Comparison of ENCODE assay signal across 18 cellular contexts in genomic region chr4:871484-871883, GRCh38. TPM values are rescaled to one million over a fixed set of nuclear protein-coding genes. Genes with fewer than 3 reads are reported as not detected.
A peak's percentile ranks its signal among the peaks of the same experiment; 100 is the strongest.
DNase-seq lines count a peak whose midpoint lies in the region; ATAC-seq and TF ChIP-seq lines count a peak whose summit lies in the region.
"Had no signal": no experiment of that assay in that cellular context is flagged by ENCODE, and none has a peak within 500 bp of the region (broad histone marks: within the 10 kb centered on the region; RNA-seq: fewer than 3 reads in every experiment).

No MANE protein-coding gene starts in this region.

- no peak for DNase-seq in activated T-cell treated with anti-CD3 and anti-CD28 coated beads, Interleukin-2, amount 50 U/mL, for 24 hours
- no peak for DNase-seq in activated T-cell treated with anti-CD3 and anti-CD28 coated beads, Interleukin-2, amount 50 U/mL, for 48 hours
- DNase-seq in nephron progenitor cell (no peak), upper lobe of right lung (no peak)
- DNase-seq in NK-92 treated with Interleukin-12 subunit alpha and Interleukin-12 subunit beta, amount 100 ng/mL, for 24 hours (lab: John Stamatoyannopoulos, UW) = no peak
- DNase-seq: Caco-2; CD4-positive, CD25-positive, alpha-beta regulatory T cell; DMS153; DND-41; GM23248; H7; HCEC 1CT had no signal

- H3K9me3 Mint-ChIP-seq in activated T-cell treated with anti-CD3 and anti-CD28 coated beads, Interleukin-2, amount 50 U/mL, for 24 hours = no peaks in the 10 kb centered on the region
- no peaks in the 10 kb centered on the region for H3K9me3 Mint-ChIP-seq in nephron progenitor cell
- H3K9me3 Mint-ChIP-seq: CD4-positive, CD25-positive, alpha-beta regulatory T cell; CD8-positive, alpha-beta T cell had no signal

- peak; percentile 5 for ATAC-seq in upper lobe of right lung
- ATAC-seq in activated CD4-positive, CD25-positive, alpha-beta regulatory T cell treated with anti-CD3 and anti-CD28 coated beads, Interleukin-2, amount 50 U/mL, for 24 hours = no peak
- ATAC-seq: CD8-positive, alpha-beta T cell had no signal

- peaks cover 88% of the 10 kb centered on the region for H3K36me3 Mint-ChIP-seq in activated T-cell treated with anti-CD3 and anti-CD28 coated beads, Interleukin-2, amount 50 U/mL, for 24 hours (ENCODE audit: low read depth)
- peaks cover 36% of the 10 kb centered on the region for H3K36me3 Mint-ChIP-seq in nephron progenitor cell (ENCODE audit: low read depth)

- TF ChIP-seq CTCF in nephron progenitor cell (IDR thresholded peaks at IDR 0.05) (no peak), upper lobe of right lung (IDR thresholded peaks at IDR 0.05) (no peak)

- no peaks in the 10 kb centered on the region for H3K9me3 ChIP-seq in upper lobe of right lung
- H3K9me3 ChIP-seq: BLaER1, Caco-2 had no signal

- H3K27ac ChIP-seq in upper lobe of right lung = no peak overlapping the region
- H3K27ac ChIP-seq: 22Rv1, BLaER1, C4-2B, GM23248 had no signal

- H3K4me1 ChIP-seq in upper lobe of right lung = no peaks in the 10 kb centered on the region
- H3K4me1 ChIP-seq: Caco-2 had no signal

- H3K27me3 ChIP-seq in upper lobe of right lung = no peaks in the 10 kb centered on the region
- H3K27me3 ChIP-seq: BLaER1 had no signal

- H3K4me3 ChIP-seq in upper lobe of right lung = no peak overlapping the region
- H3K4me3 ChIP-seq: BLaER1, GM23248 had no signal

- intact Hi-C loops in upper lobe of right lung (cut with DNase I) = no loop called here

- H3K36me3 ChIP-seq in upper lobe of right lung = peaks cover 65% of the 10 kb centered on the region

- H3K4me1 Mint-ChIP-seq in activated T-cell treated with anti-CD3 and anti-CD28 coated beads, Interleukin-2, amount 50 U/mL, for 24 hours (ENCODE audit: low read depth) = peaks cover 2% of the 10 kb centered on the region
- H3K4me1 Mint-ChIP-seq in nephron progenitor cell = no peaks in the 10 kb centered on the region
- H3K4me1 Mint-ChIP-seq: B cell had no signal

- no peak overlapping the region for H3K4me3 Mint-ChIP-seq in activated T-cell treated with anti-CD3 and anti-CD28 coated beads, Interleukin-2, amount 50 U/mL, for 24 hours
- H3K4me3 Mint-ChIP-seq in nephron progenitor cell = no peak overlapping the region
- H3K4me3 Mint-ChIP-seq: B cell; CD4-positive, CD25-positive, alpha-beta regulatory T cell; CD8-positive, alpha-beta T cell had no signal

- H3K27ac Mint-ChIP-seq in activated T-cell treated with anti-CD3 and anti-CD28 coated beads, Interleukin-2, amount 50 U/mL, for 24 hours = peak overlapping the region; percentile 37
- H3K27ac Mint-ChIP-seq in nephron progenitor cell = peak overlapping the region; percentile 68
- H3K27ac Mint-ChIP-seq: B cell; CD8-positive, alpha-beta T cell had no signal

- no peaks in the 10 kb centered on the region for H3K27me3 Mint-ChIP-seq in activated T-cell treated with anti-CD3 and anti-CD28 coated beads, Interleukin-2, amount 50 U/mL, for 24 hours
- no peaks in the 10 kb centered on the region for H3K27me3 Mint-ChIP-seq in nephron progenitor cell (ENCODE audit: low read depth, poor library complexity)
- H3K27me3 Mint-ChIP-seq: B cell; CD4-positive, CD25-positive, alpha-beta regulatory T cell had no signal

RNA-seq across cellular contexts. Expression of gene CPLX1, which starts 45.6 kb away (rescaled TPM):
- total RNA-seq in upper lobe of right lung = 5.2 TPM
- total RNA-seq: B cell, GM23248 had no signal
